ENCODE assay signal across 8 cellular contexts in genomic region chr10:110336111-110336721, GRCh38. TPM values are rescaled to one million over a fixed set of nuclear protein-coding genes. Genes with fewer than 3 reads are reported as not detected.
DNase-seq lines count a peak whose midpoint lies in the region; ATAC-seq and TF ChIP-seq lines count a peak whose summit lies in the region.

No MANE protein-coding gene starts in this region.

- peak; percentile 96 for ATAC-seq in sciatic nerve

- DNase-seq in NCI-H2107 treated with DMSO at 0.1 percent for 48 hours (lab: John Stamatoyannopoulos, UW; ENCODE audit: unreplicated experiment) (peak; percentile 12), NCI-H2107 (lab: John Stamatoyannopoulos, UW) (no peak), RKO (ENCODE audit: low spot score) (peak; percentile 46), fibroblast of gingiva (ENCODE audit: low read depth) (peak; percentile 98), sciatic nerve (ENCODE audit: low spot score) (no peak), HEK293T (ENCODE audit: extremely low spot score) (no peak), HuH-7.5 (ENCODE audit: low spot score) (no peak), NCI-H526 treated with DMSO at 0.1 percent for 48 hours (lab: John Stamatoyannopoulos, UW) (no peak)

- CTCF ChIA-PET in HEK293T (lab: Yijun Ruan, JAX): interaction anchor here (0.6 kb wide), 1 partner anchor 211 kb away, joined by 4 read pairs; no protein-coding TSS in a partner anchor

- POLR2A ChIA-PET in HEK293T (lab: Yijun Ruan, JAX): interaction anchor here (0.7 kb wide), 1 partner anchor 9 kb away, joined by 3 read pairs; no protein-coding TSS in a partner anchor

- intact Hi-C loops in sciatic nerve (cut with DNase I): no loop called here

TF ChIP-seq in HEK293T, 16 proteins besides CTCF, POLR2A, EP300 and RAD21:
- TF ChIP-seq SP1 (IDR thresholded peaks at IDR 0.05) (no peak), L3MBTL2 (conservative IDR thresholded peaks at IDR 0.05) (no peak), NFRKB (IDR thresholded peaks at IDR 0.05) (no peak), TARDBP (IDR thresholded peaks at IDR 0.05) (no peak), BHLHE40 (IDR thresholded peaks at IDR 0.05; ENCODE audit: borderline replicate concordance) (no peak), SUZ12 (IDR thresholded peaks at IDR 0.05) (no peak), ZNF384 (IDR thresholded peaks at IDR 0.05) (no peak), FOXA1 (IDR thresholded peaks at IDR 0.05) (no peak), LEF1 (IDR thresholded peaks at IDR 0.05; ENCODE audit: borderline replicate concordance) (no peak), ARNT (IDR thresholded peaks at IDR 0.05) (no peak), PKNOX1 (IDR thresholded peaks at IDR 0.05) (no peak)
TF ChIP-seq in HEK293T: peak in this region for 0.

RNA-seq across cellular contexts. Expression of gene SMNDC1, which starts 31.5 kb away (rescaled TPM):
- 35.4 TPM for total RNA-seq in sciatic nerve

Comparison
In these comparisons a context has a peak if more than half of its experiments do, and no peak if none do; other contexts are left out.
1. DNase-seq: peak in NCI-H2107 treated with DMSO at 0.1 percent for 48 hours (single experiment), RKO (single experiment) and fibroblast of gingiva (single experiment); none in NCI-H2107 (single experiment), sciatic nerve (single experiment), HEK293T (single experiment), HuH-7.5 (single experiment) and NCI-H526 treated with DMSO at 0.1 percent for 48 hours (single experiment).